In the genomic region with DNA sequence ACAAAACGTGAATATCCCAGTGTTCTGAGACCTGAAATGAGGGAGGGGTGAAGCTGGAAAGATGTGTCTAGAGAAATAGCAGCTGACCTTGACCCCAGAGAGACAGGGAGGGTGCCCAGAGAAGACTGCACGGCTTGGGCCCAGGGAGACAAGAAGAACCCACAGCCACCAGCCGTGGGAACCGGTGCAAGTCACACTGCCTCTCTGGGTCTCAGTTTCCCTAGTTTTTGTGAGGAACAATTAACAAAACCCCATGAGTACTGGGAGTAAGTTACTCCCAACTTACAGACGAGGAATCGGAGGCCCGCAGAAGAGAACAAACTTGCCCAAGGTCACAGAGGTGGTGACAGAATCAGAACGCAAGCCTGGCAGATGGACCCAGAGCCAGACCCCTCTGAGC, we compare ENCODE assay signal across 18 cellular contexts. TPM values are rescaled to one million over a fixed set of nuclear protein-coding genes. Genes with fewer than 3 reads are reported as not detected.
DNase-seq lines count a peak whose midpoint lies in the region; ATAC-seq and TF ChIP-seq lines count a peak whose summit lies in the region.
"Had no signal": no experiment of that assay in that cellular context is flagged by ENCODE, and none has a peak within 500 bp of the region (broad histone marks: within the 10 kb centered on the region; RNA-seq: fewer than 3 reads in every experiment).

No MANE protein-coding gene starts in this region.

- WGBS in esophagus, 2 donors = 73 to 86% methylated on average over 8 of the region's 8 CpGs
- 84 to 92% (median 92%) methylated on average over 8 of the region's 8 CpGs for WGBS in psoas muscle, 3 donors
- 92% methylated on average over 8 of the region's 8 CpGs for WGBS in prostate gland

- 0 out of 2 replicates have a peak overlapping the region, but pooled peaks have one; percentile 42 for H3K4me2 ChIP-seq in BLaER1
- H3K4me2 ChIP-seq: PC-9 had no signal

- no peaks in the 10 kb centered on the region for H3K27me3 ChIP-seq in BLaER1
- no peaks in the 10 kb centered on the region for H3K27me3 ChIP-seq in H7 (ENCODE audit: control insufficient read depth, insufficient read depth, low read length)
- no peaks in the 10 kb centered on the region for H3K27me3 ChIP-seq in esophagus (ENCODE audit: control insufficient read depth in 1 of 2, insufficient read depth in 2 of 2, low read length in 2 of 2)
- no peaks in the 10 kb centered on the region for H3K27me3 ChIP-seq in psoas muscle (ENCODE audit: insufficient read depth in 3 of 3, low read length in 2 of 3)
- H3K27me3 ChIP-seq in prostate gland (replicated peaks; ENCODE audit: insufficient read depth) = no peaks in the 10 kb centered on the region
- no peaks in the 10 kb centered on the region for H3K27me3 ChIP-seq in tibial artery

- H3K4me3 ChIP-seq in BLaER1 (no peak overlapping the region), H7 (ENCODE audit: insufficient read depth, low read depth, low read length) (no peak overlapping the region), esophagus (ENCODE audit: low read depth in 1 of 2, low read length in 2 of 2) (no peak overlapping the region), psoas muscle (peak overlapping the region; percentile 68), prostate gland (no peak overlapping the region), tibial artery (no peak overlapping the region)
- H3K4me3 ChIP-seq: PC-9 had no signal

- peaks cover 4% of the 10 kb centered on the region for H4K20me1 ChIP-seq in BLaER1

- intact Hi-C loops in psoas muscle (cut with DNase I) = no loop called here
- intact Hi-C loops in prostate gland (cut with DNase I) = no loop called here
- intact Hi-C loops in tibial artery (cut with DNase I; ENCODE audit: low total_unique reads) = no loop called here

- no peak for ATAC-seq in psoas muscle
- ATAC-seq: Right ventricle myocardium inferior had no signal

- H3K36me3 ChIP-seq in BLaER1 = peaks cover 56% of the 10 kb centered on the region
- H3K36me3 ChIP-seq in H7 (replicated peaks; ENCODE audit: control insufficient read depth, insufficient read depth, low read length) = peaks cover 40% of the 10 kb centered on the region
- H3K36me3 ChIP-seq in esophagus (ENCODE audit: control insufficient read depth in 2 of 2, insufficient read depth in 2 of 2, low read length in 1 of 2) = peaks cover 16 to 48% of the 10 kb centered on the region in 2 donors
- peaks cover 7 to 53% of the 10 kb centered on the region in 2 donors for H3K36me3 ChIP-seq in psoas muscle (ENCODE audit: insufficient read depth in 1 of 2, low read depth in 1 of 2)
- H3K36me3 ChIP-seq in prostate gland = peaks cover 10 to 27% of the 10 kb centered on the region in 2 donors
- peaks cover 48 to 91% (median 79%) of the 10 kb centered on the region in 3 donors for H3K36me3 ChIP-seq in tibial artery

- peak; percentile 5 for DNase-seq in H7
- no peak for DNase-seq in psoas muscle
- DNase-seq in activated gamma-delta T cell treated with Interleukin-2 at 50 U/mL for 16 hours = no peak
- no peak for DNase-seq in foreskin melanocyte
- DNase-seq in prostate gland (ENCODE audit: low spot score) = no peak
- DNase-seq in tibial artery = no peak
- DNase-seq: Calu3; CD4-positive, CD25-positive, alpha-beta regulatory T cell; HCEC 1CT; NCI-H1436; NCI-H2081; NCI-H510A; NCI-H774; PC-9 had no signal

- no peak overlapping the region for H3K9ac ChIP-seq in BLaER1

- no peak for TF ChIP-seq CTCF in psoas muscle (IDR thresholded peaks at IDR 0.05)
- no peak for TF ChIP-seq CTCF in prostate gland (IDR thresholded peaks at IDR 0.05)
- no peak for TF ChIP-seq CTCF in tibial artery (IDR thresholded peaks at IDR 0.05)

- H3K4me1 ChIP-seq in BLaER1 = peaks cover 26% of the 10 kb centered on the region
- peaks cover 8 to 47% of the 10 kb centered on the region in 2 donors for H3K4me1 ChIP-seq in esophagus (ENCODE audit: control insufficient read depth in 2 of 2, insufficient read depth in 2 of 2, low read length in 1 of 2)
- peaks cover 50% of the 10 kb centered on the region for H3K4me1 ChIP-seq in psoas muscle
- H3K4me1 ChIP-seq in prostate gland (replicated peaks) = peaks cover 19% of the 10 kb centered on the region
- H3K4me1 ChIP-seq in tibial artery = peaks cover 0 to 67% (median 56%) of the 10 kb centered on the region in 4 donors

- no peak for TF ChIP-seq POLR2A in prostate gland (IDR thresholded peaks at IDR 0.05)

- H3K27ac ChIP-seq in BLaER1 (no peak overlapping the region), esophagus (ENCODE audit: low read depth in 2 of 2, low read length in 1 of 2) (peak overlapping the region; percentile 22 to 45), psoas muscle (no peak overlapping the region), prostate gland (no peak overlapping the region), tibial artery (no peak overlapping the region)
- H3K27ac ChIP-seq: PC-9 had no signal

- H3K9me3 ChIP-seq in BLaER1 (peaks cover 1% of the 10 kb centered on the region; the same call in 1 of the 2 replicates), esophagus (ENCODE audit: control insufficient read depth in 2 of 2, insufficient read depth in 1 of 2, low read depth in 1 of 2, low read length in 1 of 2) (peaks cover 0 to 4% of the 10 kb centered on the region in 2 donors), psoas muscle (no peaks in the 10 kb centered on the region), prostate gland (no peaks in the 10 kb centered on the region), tibial artery (peaks cover 0 to 3% (median 0%) of the 10 kb centered on the region in 3 donors)

RNA-seq across cellular contexts. Expression of gene TNKS1BP1, which starts 19.2 kb away (rescaled TPM):
- total RNA-seq in H7 (2014; rRNA removed; shearing (Covaris generic)) = 38.3 and 48.5 TPM in 2 replicates
- polyA plus RNA-seq in esophagus (100 to 1,000 TPM; 114 to 249 TPM), psoas muscle (100 to 1,000 TPM in 1 of 3 donors, 10 to 100 TPM in 2; 76.9 to 121 (median 79.9) TPM)
- total RNA-seq in psoas muscle (100 to 1,000 TPM in 2 of 4 donors, 10 to 100 TPM in 2; 63.9 to 288 (median 129) TPM), prostate gland (100 to 1,000 TPM; 140 to 158 TPM)

RNA-seq across cellular contexts. Expression of gene SSRP1, which starts 30.2 kb away (rescaled TPM):
- total RNA-seq in H7 (2014; rRNA removed; shearing (Covaris generic)) = 158 and 173 TPM in 2 replicates
- polyA plus RNA-seq in esophagus = 10 to 100 TPM; 18.8 to 67.4 TPM
- total RNA-seq in psoas muscle = 10 to 100 TPM; 69.0 to 94.0 (median 82.4) TPM
- 100 to 1,000 TPM; 101 to 138 (median 125) TPM for polyA plus RNA-seq in psoas muscle
- 10 to 100 TPM; 82.6 to 85.4 TPM for total RNA-seq in prostate gland

RNA-seq across cellular contexts. Expression of gene P2RX3, which starts 32.6 kb away (rescaled TPM):
- total RNA-seq in H7 (2014; rRNA removed; shearing (Covaris generic)) = not detected in 2 replicates
- polyA plus RNA-seq in esophagus = not detected
- under 1 TPM; 0.40 to 0.90 (median 0.43) TPM for total RNA-seq in psoas muscle
- under 1 TPM; 0.21 to 0.60 (median 0.30) TPM for polyA plus RNA-seq in psoas muscle
- under 1 TPM in 1 of 2 donors, not detected in 1; 0.40 TPM for total RNA-seq in prostate gland
- total RNA-seq: Calu3; CD4-positive, CD25-positive, alpha-beta regulatory T cell; HT1080; PC-9 had no signal
- polyA plus RNA-seq: CD4-positive, CD25-positive, alpha-beta regulatory T cell had no signal

Comparison
In these comparisons a context has a peak if more than half of its experiments do, and no peak if none do; other contexts are left out.
1. H3K27ac ChIP-seq: peak in esophagus (2 of 2); none in BLaER1 (single experiment), psoas muscle (single experiment), prostate gland (0 of 2) and tibial artery (0 of 2).